Comparison of ENCODE assay signal across 3 cellular contexts in the genomic region with DNA sequence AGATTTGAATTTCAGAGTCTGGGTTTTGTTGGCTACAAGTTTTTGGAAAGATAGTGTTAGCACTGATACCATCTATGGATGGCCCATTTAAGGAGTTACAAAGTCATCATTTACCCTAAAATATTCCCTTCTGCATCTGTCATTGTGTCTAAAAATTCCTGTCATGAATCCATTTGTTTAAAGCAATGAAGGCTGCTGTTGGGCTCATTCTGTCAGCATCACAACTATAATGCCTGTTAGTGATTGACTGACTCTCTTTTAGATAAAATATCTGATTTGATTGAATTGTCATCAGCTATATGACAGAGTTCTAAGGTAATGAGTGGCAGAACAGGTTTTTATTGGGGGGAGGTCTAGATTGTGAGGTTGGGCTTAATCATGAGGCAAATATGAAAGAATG.
"Had no signal": no experiment of that assay in that cellular context is flagged by ENCODE, and none has a peak within 500 bp of the region (broad histone marks: within the 10 kb centered on the region; RNA-seq: fewer than 3 reads in every experiment).

No MANE protein-coding gene starts in this region.

- DNase-seq: GDM1, GF-D8 had no signal

- H3K4me3 ChIP-seq: GM12878 had no signal
